ENCODE assay signal across 25 cellular contexts in the genomic region with DNA sequence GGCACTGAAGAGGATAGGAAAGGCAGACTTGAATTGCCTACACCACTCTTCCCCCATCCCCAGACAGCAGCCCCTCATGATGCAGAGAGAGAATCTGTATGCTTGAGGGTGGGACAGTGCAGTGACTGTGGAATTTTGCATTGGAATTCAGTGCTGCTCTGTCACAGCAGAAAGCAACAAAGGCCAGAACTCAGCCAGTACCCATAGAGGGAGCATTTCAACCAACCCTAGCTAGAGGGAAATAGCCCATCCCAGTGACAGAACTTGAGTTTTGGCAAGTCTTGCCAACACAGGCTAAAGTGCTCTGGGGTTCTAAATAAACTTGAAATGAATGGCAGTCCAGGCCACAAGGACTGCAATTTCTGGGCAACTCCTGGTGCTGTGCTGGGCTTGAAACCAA.
DNase-seq lines count a peak whose midpoint lies in the region; ATAC-seq and TF ChIP-seq lines count a peak whose summit lies in the region.
"Had no signal": no experiment of that assay in that cellular context is flagged by ENCODE, and none has a peak within 500 bp of the region (broad histone marks: within the 10 kb centered on the region; RNA-seq: fewer than 3 reads in every experiment).

No MANE protein-coding gene starts in this region.

- no peak overlapping the region for H3K4me3 ChIP-seq in AG09309 (ENCODE audit: control insufficient read depth, low read depth, low read length)
- no peak overlapping the region for H3K4me3 ChIP-seq in HCT116 (replicated peaks in 1 of 2; ENCODE audit: low read depth in 1 of 2, low read length in 2 of 2)
- H3K4me3 ChIP-seq: SJSA1, thyroid gland had no signal

- H3K9me3 ChIP-seq in HCT116 (ENCODE audit: control insufficient read depth in 1 of 2, insufficient read depth in 1 of 2, low read depth in 1 of 2, low read length in 2 of 2), result no peaks in the 10 kb centered on the region; a peak in 1 of 4 replicates
- H3K9me3 ChIP-seq: SJSA1, thyroid gland had no signal

- H3K36me3 ChIP-seq in HCT116 (ENCODE audit: control insufficient read depth in 1 of 2, insufficient read depth in 2 of 2, low read length in 2 of 2), result no peaks in the 10 kb centered on the region
- H3K36me3 ChIP-seq: SJSA1, thyroid gland had no signal

- ATAC-seq in HCT116 (peak; percentile 50), GM21576 (IDR thresholded peaks at IDR 0.05; ENCODE audit: unreplicated experiment) (no peak), HG03442 (IDR thresholded peaks at IDR 0.05; ENCODE audit: unreplicated experiment) (no peak)
- ATAC-seq: CD8-positive, alpha-beta T cell had no signal

- H3K9me2 ChIP-seq in HCT116 (ENCODE audit: insufficient read depth), result no peaks in the 10 kb centered on the region

- POLR2A ChIA-PET in HCT116 (lab: Charles Lee), result no interaction called here

- no peaks in the 10 kb centered on the region for H3K79me2 ChIP-seq in HCT116 (ENCODE audit: insufficient read depth, low read length)
- H3K79me2 ChIP-seq: parathyroid adenoma had no signal

- RAD21 ChIA-PET in HCT116 (lab: Charles Lee; ENCODE audit: low non-redundant PET in 1 of 2, low total read pairs in 2 of 2, uncharacterized antibody in 2 of 2, unreplicated experiment in 2 of 2), result no interaction called here

- no peaks in the 10 kb centered on the region for H3K27me3 ChIP-seq in HCT116 (ENCODE audit: insufficient read depth, low read length)
- H3K27me3 ChIP-seq: SJSA1, thyroid gland had no signal

- peak; percentile 25 for TF ChIP-seq CTCF in AG09309 (IDR thresholded peaks at IDR 0.05; ENCODE audit: control insufficient read depth, insufficient read depth, low read depth, low read length, missing control alignments)
- TF ChIP-seq CTCF in HCT116 (IDR thresholded peaks at IDR 0.05 in 2 of 3, conservative IDR thresholded peaks at IDR 0.05 in 1 of 3; ENCODE audit: borderline replicate concordance in 1 of 3, insufficient read depth in 1 of 3, low read depth in 2 of 3, low read length in 2 of 3), result peak in 1 of 3 experiments; percentile 17; a peak in 1 of 6 replicates
- TF ChIP-seq CTCF in chondrocyte (IDR thresholded peaks at IDR 0.05), result peak; percentile 49

- H3K27ac Mint-ChIP-seq in chondrocyte (ENCODE audit: unreplicated experiment), result no peak overlapping the region
- H3K27ac Mint-ChIP-seq in activated naive CD4-positive, alpha-beta T cell treated with anti-CD3 and anti-CD28 coated beads for 36 hours, result no peak overlapping the region
- H3K27ac Mint-ChIP-seq: activated CD4-positive, alpha-beta memory T cell treated with anti-CD3 and anti-CD28 coated beads, Interleukin-2, amount 10 ng/mL, durations not matched to agents 7 days and 5 days; CD8-positive, alpha-beta T cell; IgD-negative memory B cell; naive B cell had no signal

- H3K36me3 Mint-ChIP-seq in chondrocyte (ENCODE audit: low read depth), result peaks cover 2% of the 10 kb centered on the region
- H3K36me3 Mint-ChIP-seq in activated naive CD4-positive, alpha-beta T cell treated with anti-CD3 and anti-CD28 coated beads for 36 hours (ENCODE audit: low read depth), result no peaks in the 10 kb centered on the region
- H3K36me3 Mint-ChIP-seq: CD8-positive, alpha-beta T cell had no signal

- no peak overlapping the region for H2AFZ ChIP-seq in HCT116 (ENCODE audit: low read depth, low read length, poor library complexity, severe bottlenecking)
- H2AFZ ChIP-seq: parathyroid adenoma had no signal

- H3K27ac ChIP-seq in HCT116 (ENCODE audit: low read depth, low read length), result 0 out of 2 replicates have a peak overlapping the region, but pooled peaks have one; percentile 11
- H3K27ac ChIP-seq: epithelial cell of prostate, parathyroid adenoma, SJSA1 had no signal

- CTCF ChIA-PET in HCT116 (lab: Charles Lee), result no interaction called here
- CTCF ChIA-PET in activated naive CD4-positive, alpha-beta T cell treated with anti-CD3 and anti-CD28 coated beads for 36 hours (lab: Charles Lee), result interaction anchor here (0.9 kb wide), 1 partner anchor 111 kb away, joined by 3 read pairs; no protein-coding TSS in a partner anchor

- peak; percentile 26; the same call in 1 of the 2 replicates for TF ChIP-seq RAD21 in HCT116 (IDR thresholded peaks at IDR 0.05; ENCODE audit: low read depth)

- intact Hi-C loops in HCT116 (cut with micrococcal nuclease), result no loop called here
- intact Hi-C loops in activated naive CD4-positive, alpha-beta T cell treated with anti-CD3 and anti-CD28 coated beads for 36 hours (cut with micrococcal nuclease), result no loop called here

- H3K9ac ChIP-seq in HCT116 (ENCODE audit: low read length), result no peak overlapping the region
- H3K9ac ChIP-seq: parathyroid adenoma had no signal

- no peak for TF ChIP-seq POLR2A in HCT116 (IDR thresholded peaks at IDR 0.05; ENCODE audit: borderline replicate concordance, extremely low read depth, insufficient read depth, insufficient read length)

- peaks cover 9% of the 10 kb centered on the region for H3K9me3 Mint-ChIP-seq in chondrocyte (ENCODE audit: low read depth)
- peaks cover 3% of the 10 kb centered on the region for H3K9me3 Mint-ChIP-seq in activated naive CD4-positive, alpha-beta T cell treated with anti-CD3 and anti-CD28 coated beads for 36 hours
- H3K9me3 Mint-ChIP-seq: activated CD4-positive, alpha-beta memory T cell treated with anti-CD3 and anti-CD28 coated beads, Interleukin-2, amount 10 ng/mL, durations not matched to agents 7 days and 5 days had no signal

- no peak overlapping the region for H3K4me3 Mint-ChIP-seq in chondrocyte (ENCODE audit: unreplicated experiment)
- no peak overlapping the region for H3K4me3 Mint-ChIP-seq in activated naive CD4-positive, alpha-beta T cell treated with anti-CD3 and anti-CD28 coated beads for 36 hours
- H3K4me3 Mint-ChIP-seq: activated CD4-positive, alpha-beta memory T cell treated with anti-CD3 and anti-CD28 coated beads, Interleukin-2, amount 10 ng/mL, durations not matched to agents 7 days and 5 days; CD8-positive, alpha-beta T cell; IgD-negative memory B cell; naive B cell had no signal

- no peaks in the 10 kb centered on the region for H4K20me1 ChIP-seq in HCT116 (ENCODE audit: insufficient read depth)

- H3K4me2 ChIP-seq in HCT116 (ENCODE audit: low read length), result no peak overlapping the region

- peaks cover 5% of the 10 kb centered on the region for H3K4me1 Mint-ChIP-seq in chondrocyte (ENCODE audit: low read depth)
- H3K4me1 Mint-ChIP-seq in activated naive CD4-positive, alpha-beta T cell treated with anti-CD3 and anti-CD28 coated beads for 36 hours (ENCODE audit: low read depth), result no peaks in the 10 kb centered on the region
- H3K4me1 Mint-ChIP-seq: activated CD4-positive, alpha-beta memory T cell treated with anti-CD3 and anti-CD28 coated beads, Interleukin-2, amount 10 ng/mL, durations not matched to agents 7 days and 5 days; naive B cell had no signal

- H3K27me3 Mint-ChIP-seq in chondrocyte (ENCODE audit: low read depth), result no peaks in the 10 kb centered on the region
- H3K27me3 Mint-ChIP-seq in activated naive CD4-positive, alpha-beta T cell treated with anti-CD3 and anti-CD28 coated beads for 36 hours (ENCODE audit: low read depth), result peaks cover 23% of the 10 kb centered on the region

- no TSS peak for BruUV-seq in HCT116 (replicated peaks; lab: Mats Ljungman, UMichigan)

- H3K4me1 ChIP-seq in HCT116 (ENCODE audit: control insufficient read depth in 1 of 2, insufficient read depth in 2 of 2, low read length in 2 of 2), result peaks cover 23 to 43% of the 10 kb centered on the region in 2 experiments
- H3K4me1 ChIP-seq: parathyroid adenoma had no signal

- DNase-seq in AG09309 (ENCODE audit: low read depth) (no peak), HCT116 (ENCODE audit: low read depth, low spot score) (no peak), chondrocyte (ENCODE audit: low spot score) (no peak), iPS-NIHi7 (ENCODE audit: extremely low spot score) (peak; percentile 48), NCI-H2196 (lab: John Stamatoyannopoulos, UW; ENCODE audit: unreplicated experiment) (no peak)
- no peak for DNase-seq in activated naive CD4-positive, alpha-beta T cell treated with anti-CD3 and anti-CD28 coated beads for 36 hours
- DNase-seq: activated CD4-positive, alpha-beta memory T cell treated with anti-CD3 and anti-CD28 coated beads, Interleukin-2, amount 10 ng/mL, durations not matched to agents 7 days and 5 days; activated naive CD4-positive, alpha-beta T cell treated with anti-CD3 and anti-CD28 coated beads, Interleukin-2, amount 50 U/mL, for 16 hours; activated T-cell treated with anti-CD3 and anti-CD28 coated beads, Interleukin-2, amount 50 U/mL, for 1 hour; CD8-positive, alpha-beta T cell; dermis blood vessel endothelial cell; MM.1S; naive B cell; NCI-H146; NCI-H2171 treated with DMSO at 0.1 percent for 48 hours; NCI-H748 treated with DMSO at 0.1 percent for 48 hours; OCI-M1; stimulated activated naive CD4-positive, alpha-beta T cell; thyroid gland had no signal

TF ChIP-seq in HCT116, 20 proteins besides CTCF, POLR2A, EP300 and RAD21 (continues in another document):
- TF ChIP-seq EZH2 (IDR thresholded peaks at IDR 0.05), result no peak
- no peak for TF ChIP-seq SRF (IDR thresholded peaks at IDR 0.05; ENCODE audit: low read depth)
- TF ChIP-seq YY1 (IDR thresholded peaks at IDR 0.05; ENCODE audit: extremely low read depth, insufficient replicate concordance, low read depth, low read length), result no peak
- TF ChIP-seq CEBPB (IDR thresholded peaks at IDR 0.05; ENCODE audit: low read depth), result no peak
- TF ChIP-seq EZH2phosphoT487 (IDR thresholded peaks at IDR 0.05; ENCODE audit: borderline replicate concordance), result no peak
- no peak for TF ChIP-seq ELF1 (IDR thresholded peaks at IDR 0.05; ENCODE audit: borderline replicate concordance, low read depth)
- no peak for TF ChIP-seq CBX3 (IDR thresholded peaks at IDR 0.05; ENCODE audit: low read depth)
- no peak for TF ChIP-seq ZFX (IDR thresholded peaks at IDR 0.05)
